ENCODE assay signal across 9 cellular contexts in the genomic region with DNA sequence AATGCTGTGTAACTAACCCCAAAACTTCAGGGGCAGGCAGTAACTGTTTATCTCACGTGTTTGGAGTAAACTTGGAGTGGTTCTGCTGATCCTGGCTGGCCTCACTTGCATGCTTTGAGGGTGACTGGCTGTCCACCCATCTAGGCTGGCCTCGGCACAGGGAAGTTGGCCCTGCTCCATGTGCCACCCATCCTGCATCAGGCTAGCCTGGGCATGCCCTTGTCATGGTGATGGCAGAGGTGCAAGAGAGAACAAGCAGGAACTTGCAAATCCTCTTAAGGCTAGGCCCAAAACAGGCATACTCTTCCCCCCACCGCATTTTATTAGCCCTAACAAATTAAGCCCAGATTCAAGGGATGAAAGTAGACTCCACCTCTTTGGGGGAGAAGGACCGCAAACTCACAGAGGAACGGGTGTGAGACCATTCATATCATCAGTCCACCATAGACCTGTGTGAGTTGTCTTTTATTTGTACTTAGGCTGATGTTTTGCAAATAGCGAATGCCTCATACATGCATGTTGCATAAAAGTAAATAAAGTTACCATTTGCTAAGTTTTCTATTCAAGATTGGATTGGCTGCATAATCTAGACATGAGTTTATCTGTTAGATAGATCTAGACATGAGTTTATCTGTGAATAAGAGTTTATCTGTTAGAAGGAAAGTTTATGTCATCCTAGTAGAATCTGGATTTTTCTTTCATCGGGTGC.
A peak's percentile ranks its signal among the peaks of the same experiment; 100 is the strongest.
DNase-seq lines count a peak whose midpoint lies in the region; ATAC-seq and TF ChIP-seq lines count a peak whose summit lies in the region.
"Had no signal": no experiment of that assay in that cellular context is flagged by ENCODE, and none has a peak within 500 bp of the region (broad histone marks: within the 10 kb centered on the region; RNA-seq: fewer than 3 reads in every experiment).

No MANE protein-coding gene starts in this region.

- no peak for TF ChIP-seq POLR2A in thyroid gland (IDR thresholded peaks at IDR 0.05)

- POLR2A ChIA-PET in PC-3 (lab: Charles Lee; ENCODE audit: unreplicated experiment), result interaction anchor here (0.5 kb wide), 1 partner anchor 1219 kb away, joined by 3 read pairs; no protein-coding TSS in a partner anchor

- H3K4me1 ChIP-seq in PC-3 (ENCODE audit: insufficient read depth, low read length) (peaks cover 20% of the 10 kb centered on the region), thyroid gland (peaks cover 33 to 66% of the 10 kb centered on the region in 2 donors), BE2C (peaks cover 64% of the 10 kb centered on the region)

- H3K79me2 ChIP-seq in PC-3 (ENCODE audit: low read length), result no peaks in the 10 kb centered on the region

- peaks cover 18% of the 10 kb centered on the region for H3K4me1 Mint-ChIP-seq in activated T-cell treated with anti-CD3 and anti-CD28 coated beads, Interleukin-2, amount 50 U/mL, for 24 hours (ENCODE audit: low read depth)

- H3K4me3 ChIP-seq in PC-3 (ENCODE audit: low read length), result no peak overlapping the region
- no peak overlapping the region for H3K4me3 ChIP-seq in thyroid gland (replicated peaks in 1 of 3)
- no peak overlapping the region for H3K4me3 ChIP-seq in BE2C (ENCODE audit: low read depth, low read length)

- H3K36me3 ChIP-seq in PC-3 (ENCODE audit: low read depth, low read length) (no peaks in the 10 kb centered on the region), thyroid gland (no peaks in the 10 kb centered on the region), BE2C (0 out of 2 replicates have a peak, but pooled peaks cover 3% of the 10 kb centered on the region)

- no peak for DNase-seq in activated T-cell treated with anti-CD3 and anti-CD28 coated beads, Interleukin-2, amount 50 U/mL, for 24 hours
- no peak for DNase-seq in activated T-cell treated with anti-CD3 and anti-CD28 coated beads, Interleukin-2, amount 50 U/mL, for 1 hour
- peak; percentile 50 for DNase-seq in PC-3
- peak in 24 of 42 donors; percentile 18 to 73 (median 42) for DNase-seq in head of caudate nucleus
- peak; percentile 75 to 89 for DNase-seq in thyroid gland
- no peak for DNase-seq in stimulated activated CD4-positive, alpha-beta T cell treated with anti-CD3 and anti-CD28 coated beads, Interleukin-2, amount 100 ng/mL, for 24 hours
- no peak for DNase-seq in BE2C
- no peak for DNase-seq in medulla oblongata (ENCODE audit: extremely low spot score)

- ATAC-seq in PC-3, result peak; percentile 64

- no peaks in the 10 kb centered on the region for H3K9me2 ChIP-seq in PC-3 (replicated peaks; ENCODE audit: low read length)

- no peak overlapping the region for H2AFZ ChIP-seq in PC-3 (ENCODE audit: low read length)

- CTCF ChIA-PET in PC-3 (lab: Charles Lee), result no interaction called here

- no peaks in the 10 kb centered on the region for H3F3A ChIP-seq in PC-3 (ENCODE audit: low read length, unreplicated experiment)

- no peaks in the 10 kb centered on the region for H3K27me3 Mint-ChIP-seq in activated T-cell treated with anti-CD3 and anti-CD28 coated beads, Interleukin-2, amount 50 U/mL, for 24 hours
- H3K27me3 Mint-ChIP-seq: IgD-negative memory B cell had no signal

- intact Hi-C loops in PC-3 (cut with micrococcal nuclease) (no loop called here), head of caudate nucleus (cut with DNase I) (no loop called here), thyroid gland (cut with DNase I) (no loop called here)

- H3K9me3 ChIP-seq in PC-3 (ENCODE audit: low read length) (no peaks in the 10 kb centered on the region), thyroid gland (no peaks in the 10 kb centered on the region), BE2C (no peaks in the 10 kb centered on the region)

- H3K4me2 ChIP-seq in PC-3 (ENCODE audit: low read length), result no peak overlapping the region

- no peaks in the 10 kb centered on the region for H4K20me1 ChIP-seq in PC-3 (ENCODE audit: low read length)

- no peak overlapping the region for H3K9ac ChIP-seq in PC-3 (ENCODE audit: low read length)

- H3K27ac ChIP-seq in PC-3 (ENCODE audit: low read length), result no peak overlapping the region
- H3K27ac ChIP-seq in thyroid gland, result peak overlapping the region; percentile 34 to 54 (median 39)

- no peak overlapping the region for H3K4me3 Mint-ChIP-seq in activated T-cell treated with anti-CD3 and anti-CD28 coated beads, Interleukin-2, amount 50 U/mL, for 24 hours

- H3K27me3 ChIP-seq in PC-3 (ENCODE audit: low read length) (no peaks in the 10 kb centered on the region), thyroid gland (no peaks in the 10 kb centered on the region), BE2C (no peaks in the 10 kb centered on the region)

- no peak for TF ChIP-seq CTCF in PC-3 (conservative IDR thresholded peaks at IDR 0.05; ENCODE audit: low read depth, low read length)
- TF ChIP-seq CTCF in thyroid gland (IDR thresholded peaks at IDR 0.05), result no peak
- no peak for TF ChIP-seq CTCF in BE2C (IDR thresholded peaks at IDR 0.05; ENCODE audit: low read depth, low read length)

- H3K27ac Mint-ChIP-seq in activated T-cell treated with anti-CD3 and anti-CD28 coated beads, Interleukin-2, amount 50 U/mL, for 24 hours, result peak overlapping the region; percentile 53
- H3K27ac Mint-ChIP-seq: IgD-negative memory B cell had no signal

- no TSS peak for BruUV-seq in PC-3 (replicated peaks; lab: Mats Ljungman, UMichigan)

- H3K36me3 Mint-ChIP-seq in activated T-cell treated with anti-CD3 and anti-CD28 coated beads, Interleukin-2, amount 50 U/mL, for 24 hours (ENCODE audit: low read depth), result no peaks in the 10 kb centered on the region

- WGBS in thyroid gland, 2 donors, result 69 to 76% methylated on average over 7 of the region's 7 CpGs

- H3K9me3 Mint-ChIP-seq in activated T-cell treated with anti-CD3 and anti-CD28 coated beads, Interleukin-2, amount 50 U/mL, for 24 hours, result no peaks in the 10 kb centered on the region
- H3K9me3 Mint-ChIP-seq: IgD-negative memory B cell had no signal

Comparison
In these comparisons a context has a peak if more than half of its experiments do, and no peak if none do; other contexts are left out.
1. DNase-seq: peak in PC-3 (single experiment), head of caudate nucleus (24 of 42) and thyroid gland (2 of 2); none in activated T-cell treated with anti-CD3 and anti-CD28 coated beads, Interleukin-2, amount 50 U/mL, for 24 hours (single experiment), activated T-cell treated with anti-CD3 and anti-CD28 coated beads, Interleukin-2, amount 50 U/mL, for 1 hour (single experiment), stimulated activated CD4-positive, alpha-beta T cell treated with anti-CD3 and anti-CD28 coated beads, Interleukin-2, amount 100 ng/mL, for 24 hours (0 of 2), BE2C (single experiment) and medulla oblongata (single experiment).